ENCODE assay signal across 25 cellular contexts in the genomic region with DNA sequence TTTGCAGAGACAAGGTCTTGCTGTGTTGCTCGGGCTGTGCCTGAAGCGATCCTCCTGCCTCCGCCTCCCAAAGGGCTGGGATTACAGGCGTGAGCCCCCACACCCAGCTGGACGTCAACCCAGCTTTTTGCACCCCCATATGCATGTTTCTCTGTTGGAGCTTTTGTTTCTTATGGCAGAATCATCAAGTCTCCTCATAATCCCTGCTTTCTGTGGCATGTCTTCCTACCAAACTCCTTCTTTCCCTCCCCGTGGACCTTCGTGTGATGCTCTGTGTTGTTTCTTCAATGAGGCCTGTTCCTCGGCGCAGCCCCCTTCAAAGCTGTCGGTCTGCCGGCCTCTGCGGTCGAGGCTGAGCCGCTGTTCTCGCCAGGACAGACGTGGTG.
DNase-seq lines count a peak whose midpoint lies in the region; ATAC-seq, FAIRE-seq and TF ChIP-seq lines count a peak whose summit lies in the region.
"Had no signal": no experiment of that assay in that cellular context is flagged by ENCODE, and none has a peak within 500 bp of the region (broad histone marks: within the 10 kb centered on the region; RNA-seq: fewer than 3 reads in every experiment).

No MANE protein-coding gene starts in this region.

- DNase-seq in GM23248: no peak
- no peak for DNase-seq in T-helper 17 cell
- no peak for DNase-seq in activated CD4-positive, CD25-positive, alpha-beta regulatory T cell (lab: John Stamatoyannopoulos, UW)
- DNase-seq in NCI-H1436 treated with DMSO at 0.1 percent for 48 hours (lab: John Stamatoyannopoulos, UW): no peak
- DNase-seq in pancreas: no peak
- DNase-seq: activated CD4-positive, alpha-beta T cell treated with anti-CD3 and anti-CD28 coated beads, Interleukin-2, amount 50 U/mL, for 1 hour; activated CD8-positive, alpha-beta memory T cell treated with anti-CD3 and anti-CD28 coated beads, Interleukin-2, amount 50 U/mL, for 4 hours; activated naive CD4-positive, alpha-beta T cell treated with anti-CD3 and anti-CD28 coated beads, Interleukin-2, amount 50 U/mL, for 16 hours; amniotic stem cell; colonic mucosa; effector memory CD8-positive, alpha-beta T cell; foreskin fibroblast; Kasumi-1; NCI-H1694; NCI-H510A treated with DMSO at 0.1 percent for 48 hours; stimulated activated CD4-positive, alpha-beta T cell treated with anti-CD3 and anti-CD28 coated beads, Interleukin-2, amount 100 ng/mL, for 48 hours; WERI-Rb-1 had no signal

- H3K27ac Mint-ChIP-seq in T-helper 17 cell: peak overlapping the region; percentile 47
- H3K27ac Mint-ChIP-seq: activated T-helper 17 cell treated with anti-CD3 and anti-CD28 coated beads, Interleukin-2, amount 50 U/mL, for 72 hours had no signal

- H3K9ac ChIP-seq in GM23248: no peak overlapping the region
- peak overlapping the region; percentile 3 for H3K9ac ChIP-seq in skeletal muscle satellite cell (ENCODE audit: low read depth, low read length)

- H3K4me3 ChIP-seq in GM23248 (no peak overlapping the region), mesodermal cell (ENCODE audit: extremely low read depth, insufficient read depth, low read length, poor library complexity, severe bottlenecking) (no peak overlapping the region), skeletal muscle satellite cell (ENCODE audit: low read length) (no peak overlapping the region), pancreas (no peak overlapping the region)
- H3K4me3 ChIP-seq: breast epithelium, colonic mucosa, heart left ventricle had no signal

- TF ChIP-seq CTCF in pancreas (IDR thresholded peaks at IDR 0.05): no peak

- H3K4me1 ChIP-seq in GM23248 (ENCODE audit: insufficient read depth) (peaks cover 10% of the 10 kb centered on the region), mesodermal cell (ENCODE audit: control insufficient read depth, insufficient read depth, low read length, poor library complexity, severe bottlenecking) (peaks cover 18% of the 10 kb centered on the region), skeletal muscle satellite cell (ENCODE audit: control insufficient read depth, insufficient read depth, low read length) (peaks cover 34% of the 10 kb centered on the region), pancreas (no peaks in the 10 kb centered on the region)
- H3K4me1 ChIP-seq: breast epithelium, colonic mucosa had no signal

- in situ Hi-C loops in GM23248 (cut with MboI): no loop called here

- peaks cover 26% of the 10 kb centered on the region for H3K27me3 Mint-ChIP-seq in T-helper 17 cell

- FAIRE-seq in pancreas (lab: Jason Lieb, UNC): no peak

- ATAC-seq in T-helper 17 cell: no peak
- no peak for ATAC-seq in GM19023 (IDR thresholded peaks at IDR 0.05; ENCODE audit: unreplicated experiment)
- ATAC-seq in pancreas: no peak
- ATAC-seq: activated T-helper 17 cell treated with anti-CD3 and anti-CD28 coated beads, Interleukin-2, amount 50 U/mL, for 72 hours; effector memory CD8-positive, alpha-beta T cell; heart left ventricle had no signal

- H3K36me3 Mint-ChIP-seq in T-helper 17 cell (ENCODE audit: low read depth): no peaks in the 10 kb centered on the region

- no peaks in the 10 kb centered on the region for H3K36me3 ChIP-seq in GM23248 (ENCODE audit: low read depth)
- H3K36me3 ChIP-seq in mesodermal cell (ENCODE audit: control insufficient read depth, insufficient read depth, low read length): no peaks in the 10 kb centered on the region
- no peaks in the 10 kb centered on the region for H3K36me3 ChIP-seq in skeletal muscle satellite cell (ENCODE audit: insufficient read depth, low read length)
- no peaks in the 10 kb centered on the region for H3K36me3 ChIP-seq in pancreas
- H3K36me3 ChIP-seq: breast epithelium, colonic mucosa, heart left ventricle, WERI-Rb-1 had no signal

- H3F3A ChIP-seq in GM23248 (ENCODE audit: insufficient read depth): peaks cover 9% of the 10 kb centered on the region

- peak overlapping the region; percentile 41 for H2AFZ ChIP-seq in GM23248

- H3K4me1 Mint-ChIP-seq in T-helper 17 cell: peaks cover 7% of the 10 kb centered on the region
- H3K4me1 Mint-ChIP-seq: activated T-helper 17 cell treated with anti-CD3 and anti-CD28 coated beads, Interleukin-2, amount 50 U/mL, for 72 hours had no signal

- intact Hi-C loops in pancreas (cut with DNase I): no loop called here

- H3K4me2 ChIP-seq in GM23248 (ENCODE audit: unreplicated experiment): no peak overlapping the region
- H3K4me2 ChIP-seq in skeletal muscle satellite cell (ENCODE audit: low read length): no peak overlapping the region

- 65 to 71% methylated on average over 16 of the region's 16 CpGs for WGBS in GM23248 (ENCODE audit: low coverage in 1 of 2, low lambda C conversion rate in 2 of 2, missing lambda C conversion rate in 2 of 2), 2 experiments
- 90 to 92% methylated on average over 16 of the region's 16 CpGs for WGBS in mesodermal cell (ENCODE audit: insufficient coverage in 2 of 2), 2 experiments
- WGBS in pancreas, 2 donors: 77 to 82% methylated on average over 16 of the region's 16 CpGs

- H3K27me3 ChIP-seq in GM23248 (replicated peaks; ENCODE audit: insufficient read depth) (no peaks in the 10 kb centered on the region), skeletal muscle satellite cell (ENCODE audit: control insufficient read depth, insufficient read depth, low read length) (peaks cover 50% of the 10 kb centered on the region), pancreas (no peaks in the 10 kb centered on the region)
- H3K27me3 ChIP-seq: breast epithelium, colonic mucosa had no signal

- H3K9me3 ChIP-seq in GM23248 (ENCODE audit: low read depth) (no peaks in the 10 kb centered on the region), T-helper 17 cell (ENCODE audit: control insufficient read depth, low read length, poor library complexity, severe bottlenecking) (no peaks in the 10 kb centered on the region), mesodermal cell (ENCODE audit: control insufficient read depth, low read length) (no peaks in the 10 kb centered on the region), skeletal muscle satellite cell (replicated peaks; ENCODE audit: low read length) (no peaks in the 10 kb centered on the region), pancreas (no peaks in the 10 kb centered on the region)
- H3K9me3 ChIP-seq: breast epithelium, colonic mucosa, heart left ventricle had no signal

- H4K20me1 ChIP-seq in GM23248 (ENCODE audit: insufficient read depth): no peaks in the 10 kb centered on the region

- no peak overlapping the region for H3K27ac ChIP-seq in GM23248
- peak overlapping the region; percentile 36 for H3K27ac ChIP-seq in mesodermal cell (ENCODE audit: low read depth, low read length, severe bottlenecking)
- H3K27ac ChIP-seq in pancreas: no peak overlapping the region
- H3K27ac ChIP-seq: breast epithelium, C4-2B, colonic mucosa, heart left ventricle, HL-60, WERI-Rb-1 had no signal

- no peak overlapping the region for H3K4me3 Mint-ChIP-seq in T-helper 17 cell
- H3K4me3 Mint-ChIP-seq: activated T-helper 17 cell treated with anti-CD3 and anti-CD28 coated beads, Interleukin-2, amount 50 U/mL, for 72 hours; effector memory CD8-positive, alpha-beta T cell had no signal

- H3K9me2 ChIP-seq in GM23248 (ENCODE audit: insufficient read depth): no peaks in the 10 kb centered on the region

- H3K79me2 ChIP-seq in GM23248 (ENCODE audit: insufficient read depth): no peaks in the 10 kb centered on the region
